Comparison of ENCODE assay signal across 2 cellular contexts in the genomic region with DNA sequence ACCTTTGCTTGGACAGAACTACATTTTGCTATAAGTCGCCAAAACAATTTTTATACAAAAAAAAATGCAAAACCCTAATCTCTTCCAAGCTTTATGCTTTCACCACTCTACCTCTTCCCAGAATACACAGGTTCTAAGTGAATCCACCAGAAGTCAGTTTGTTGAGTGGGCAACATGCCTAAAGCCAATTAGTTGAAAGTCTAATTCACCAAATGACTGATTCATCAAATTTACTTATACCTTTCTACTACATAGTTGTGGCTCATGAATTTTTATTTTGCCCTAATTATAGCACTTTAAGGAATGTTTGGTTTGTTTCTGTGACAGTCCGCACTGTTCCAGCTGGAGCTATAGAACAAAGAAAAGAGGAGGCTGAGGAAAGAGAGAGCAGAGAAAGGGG.
TF ChIP-seq lines count a peak whose summit lies in the region.

No MANE protein-coding gene starts in this region.

TF ChIP-seq in A549, 52 proteins besides CTCF, POLR2A, EP300 and RAD21 (continued from another document):
- TF ChIP-seq KDM5A (IDR thresholded peaks at IDR 0.05) (no peak), TFCP2L1 (CRISPR knock-in tag; IDR thresholded peaks at IDR 0.05) (no peak), MAZ (IDR thresholded peaks at IDR 0.05; ENCODE audit: borderline replicate concordance, low read depth, low read length) (no peak), ESRRA (IDR thresholded peaks at IDR 0.05; ENCODE audit: borderline replicate concordance, low read length) (no peak), MAFK (IDR thresholded peaks at IDR 0.05; ENCODE audit: partially characterized antibody) (peak; percentile 21)
- TF ChIP-seq, protein P1, sequence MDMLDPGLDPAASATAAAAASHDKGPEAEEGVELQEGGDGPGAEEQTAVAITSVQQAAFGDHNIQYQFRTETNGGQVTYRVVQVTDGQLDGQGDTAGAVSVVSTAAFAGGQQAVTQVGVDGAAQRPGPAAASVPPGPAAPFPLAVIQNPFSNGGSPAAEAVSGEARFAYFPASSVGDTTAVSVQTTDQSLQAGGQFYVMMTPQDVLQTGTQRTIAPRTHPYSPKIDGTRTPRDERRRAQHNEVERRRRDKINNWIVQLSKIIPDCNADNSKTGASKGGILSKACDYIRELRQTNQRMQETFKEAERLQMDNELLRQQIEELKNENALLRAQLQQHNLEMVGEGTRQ (IDR thresholded peaks at IDR 0.05): no peak

TF ChIP-seq in HCT116, 20 proteins besides CTCF, POLR2A, EP300 and RAD21 (continued from another document):
- TF ChIP-seq CEBPB (IDR thresholded peaks at IDR 0.05; ENCODE audit: low read depth): no peak
- TF ChIP-seq CBX3 (IDR thresholded peaks at IDR 0.05; ENCODE audit: low read depth): no peak
- TF ChIP-seq FOSL1 (IDR thresholded peaks at IDR 0.05; ENCODE audit: low read depth): no peak
- no peak for TF ChIP-seq EZH2phosphoT487 (IDR thresholded peaks at IDR 0.05; ENCODE audit: borderline replicate concordance)
- TF ChIP-seq, protein P2, sequence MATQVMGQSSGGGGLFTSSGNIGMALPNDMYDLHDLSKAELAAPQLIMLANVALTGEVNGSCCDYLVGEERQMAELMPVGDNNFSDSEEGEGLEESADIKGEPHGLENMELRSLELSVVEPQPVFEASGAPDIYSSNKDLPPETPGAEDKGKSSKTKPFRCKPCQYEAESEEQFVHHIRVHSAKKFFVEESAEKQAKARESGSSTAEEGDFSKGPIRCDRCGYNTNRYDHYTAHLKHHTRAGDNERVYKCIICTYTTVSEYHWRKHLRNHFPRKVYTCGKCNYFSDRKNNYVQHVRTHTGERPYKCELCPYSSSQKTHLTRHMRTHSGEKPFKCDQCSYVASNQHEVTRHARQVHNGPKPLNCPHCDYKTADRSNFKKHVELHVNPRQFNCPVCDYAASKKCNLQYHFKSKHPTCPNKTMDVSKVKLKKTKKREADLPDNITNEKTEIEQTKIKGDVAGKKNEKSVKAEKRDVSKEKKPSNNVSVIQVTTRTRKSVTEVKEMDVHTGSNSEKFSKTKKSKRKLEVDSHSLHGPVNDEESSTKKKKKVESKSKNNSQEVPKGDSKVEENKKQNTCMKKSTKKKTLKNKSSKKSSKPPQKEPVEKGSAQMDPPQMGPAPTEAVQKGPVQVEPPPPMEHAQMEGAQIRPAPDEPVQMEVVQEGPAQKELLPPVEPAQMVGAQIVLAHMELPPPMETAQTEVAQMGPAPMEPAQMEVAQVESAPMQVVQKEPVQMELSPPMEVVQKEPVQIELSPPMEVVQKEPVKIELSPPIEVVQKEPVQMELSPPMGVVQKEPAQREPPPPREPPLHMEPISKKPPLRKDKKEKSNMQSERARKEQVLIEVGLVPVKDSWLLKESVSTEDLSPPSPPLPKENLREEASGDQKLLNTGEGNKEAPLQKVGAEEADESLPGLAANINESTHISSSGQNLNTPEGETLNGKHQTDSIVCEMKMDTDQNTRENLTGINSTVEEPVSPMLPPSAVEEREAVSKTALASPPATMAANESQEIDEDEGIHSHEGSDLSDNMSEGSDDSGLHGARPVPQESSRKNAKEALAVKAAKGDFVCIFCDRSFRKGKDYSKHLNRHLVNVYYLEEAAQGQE (IDR thresholded peaks at IDR 0.05; ENCODE audit: low read depth): no peak
- no peak for TF ChIP-seq ELF1 (IDR thresholded peaks at IDR 0.05; ENCODE audit: borderline replicate concordance, low read depth)
- TF ChIP-seq ZNF274 (IDR thresholded peaks at IDR 0.05; ENCODE audit: low read depth, low read length): no peak
- TF ChIP-seq TCF7L2 (IDR thresholded peaks at IDR 0.05; ENCODE audit: borderline replicate concordance, extremely low read depth, insufficient read depth, insufficient read length): no peak
- TF ChIP-seq SP1 (IDR thresholded peaks at IDR 0.05; ENCODE audit: low read depth): no peak
